In genomic region chr4:10606483-10607155, GRCh38 we compare ENCODE assay signal across 19 cellular contexts.
A peak's percentile ranks its signal among the peaks of the same experiment; 100 is the strongest.
DNase-seq lines count a peak whose midpoint lies in the region; ATAC-seq, FAIRE-seq and TF ChIP-seq lines count a peak whose summit lies in the region.
"Had no signal": no experiment of that assay in that cellular context is flagged by ENCODE, and none has a peak within 500 bp of the region (broad histone marks: within the 10 kb centered on the region; RNA-seq: fewer than 3 reads in every experiment).

No MANE protein-coding gene starts in this region.

- H3K4me3 ChIP-seq in ACC112 (ENCODE audit: low read depth, low read length) (no peak overlapping the region), endothelial cell of umbilical vein (replicated peaks in 1 of 3; ENCODE audit: insufficient read depth in 1 of 3, low read depth in 1 of 3, low read length in 3 of 3) (no peak overlapping the region), mesendoderm (ENCODE audit: low read length) (no peak overlapping the region), BE2C (ENCODE audit: low read depth, low read length) (no peak overlapping the region)
- H3K4me3 ChIP-seq: GM12878, GM23338 had no signal

- H3K9me3 ChIP-seq in endothelial cell of umbilical vein (replicated peaks; ENCODE audit: control insufficient read depth, insufficient read depth, low read length): no peaks in the 10 kb centered on the region
- H3K9me3 ChIP-seq in BE2C: no peaks in the 10 kb centered on the region; the same call in 1 of the 2 replicates

- H3K4me2 ChIP-seq in endothelial cell of umbilical vein (ENCODE audit: insufficient read depth, low read length) (no peak overlapping the region), mesendoderm (ENCODE audit: low read length) (no peak overlapping the region)
- H3K4me2 ChIP-seq: GM23338 had no signal

- no peak overlapping the region for H2AFZ ChIP-seq in ACC112 (ENCODE audit: low read length, unreplicated experiment)
- H2AFZ ChIP-seq in endothelial cell of umbilical vein (ENCODE audit: low read depth, low read length): no peak overlapping the region
- H2AFZ ChIP-seq: GM23338 had no signal

- no peak overlapping the region for H4K8ac ChIP-seq in mesendoderm (ENCODE audit: low read depth, low read length)

- no peak overlapping the region for H2BK5ac ChIP-seq in mesendoderm (ENCODE audit: low read length)

- intact Hi-C loops in endothelial cell of umbilical vein (cut with micrococcal nuclease): no loop called here

- TF ChIP-seq CTCF in endothelial cell of umbilical vein (IDR thresholded peaks at IDR 0.05; ENCODE audit: extremely low read depth in 1 of 2, insufficient read depth in 1 of 2, low read depth in 1 of 2, low read length in 2 of 2) (no peak), BE2C (IDR thresholded peaks at IDR 0.05; ENCODE audit: low read depth, low read length) (no peak)

- peaks cover 15% of the 10 kb centered on the region for H3K4me1 ChIP-seq in ACC112 (ENCODE audit: control insufficient read depth, insufficient read depth, low read length, unreplicated experiment)
- peaks cover 16% of the 10 kb centered on the region for H3K4me1 ChIP-seq in endothelial cell of umbilical vein (ENCODE audit: control insufficient read depth, extremely low read depth, insufficient read depth, low read length)
- no peaks in the 10 kb centered on the region for H3K4me1 ChIP-seq in mesendoderm (ENCODE audit: control insufficient read depth, low read depth, low read length)
- no peaks in the 10 kb centered on the region for H3K4me1 ChIP-seq in BE2C

- no peak overlapping the region for H2BK120ac ChIP-seq in mesendoderm (ENCODE audit: low read depth, low read length)

- POLR2A ChIA-PET in endothelial cell of umbilical vein (lab: Charles Lee): no interaction called here

- H3K56ac ChIP-seq in mesendoderm (ENCODE audit: low read length): peak overlapping the region; percentile 40

- no peak overlapping the region for H3K18ac ChIP-seq in mesendoderm (ENCODE audit: low read length)

- H3K36me3 ChIP-seq in ACC112 (ENCODE audit: insufficient read depth, low read length) (no peaks in the 10 kb centered on the region), endothelial cell of umbilical vein (ENCODE audit: control insufficient read depth in 2 of 2, extremely low read depth in 1 of 2, insufficient read depth in 2 of 2, low read length in 2 of 2) (no peaks in the 10 kb centered on the region), mesendoderm (ENCODE audit: control insufficient read depth, insufficient read depth, low read length) (no peaks in the 10 kb centered on the region), BE2C (no peaks in the 10 kb centered on the region)

- no peak overlapping the region for H2AK5ac ChIP-seq in mesendoderm (ENCODE audit: low read length)

- H3K23ac ChIP-seq in mesendoderm (ENCODE audit: low read length): no peak overlapping the region

- no TSS peak for BruUV-seq in endothelial cell of umbilical vein (replicated peaks; lab: Mats Ljungman, UMichigan)

- H3K27me3 ChIP-seq in ACC112 (ENCODE audit: insufficient read depth, low read length): no peaks in the 10 kb centered on the region
- no peaks in the 10 kb centered on the region for H3K27me3 ChIP-seq in endothelial cell of umbilical vein (ENCODE audit: control insufficient read depth in 2 of 2, insufficient read depth in 2 of 2, low read length in 2 of 2)
- no peaks in the 10 kb centered on the region for H3K27me3 ChIP-seq in mesendoderm (ENCODE audit: insufficient read depth, low read length, poor library complexity)
- no peaks in the 10 kb centered on the region for H3K27me3 ChIP-seq in BE2C

- H3K27ac ChIP-seq in ACC112 (ENCODE audit: low read depth, low read length) (peak overlapping the region; percentile 55; the same call in 1 of the 2 replicates), endothelial cell of umbilical vein (ENCODE audit: insufficient read depth, low read depth, low read length) (peak overlapping the region; percentile 71), mesendoderm (ENCODE audit: low read depth, low read length) (no peak overlapping the region)

- no peaks in the 10 kb centered on the region for H4K20me1 ChIP-seq in endothelial cell of umbilical vein (replicated peaks; ENCODE audit: control insufficient read depth, extremely low read depth, insufficient read depth, low read length)

- no peak overlapping the region for H3K4ac ChIP-seq in mesendoderm (ENCODE audit: low read depth, low read length)

- H4K5ac ChIP-seq in mesendoderm (ENCODE audit: low read length): no peak overlapping the region

- no CpG with 5 or more reads among the region's 5 CpGs for WGBS in mesendoderm (ENCODE audit: extremely low coverage, insufficient coverage, low lambda C conversion rate)

- FAIRE-seq in endothelial cell of umbilical vein (lab: Jason Lieb, UNC): no peak
- FAIRE-seq: GM12878 had no signal

- no peak for ATAC-seq in HG03354 (IDR thresholded peaks at IDR 0.05; ENCODE audit: poor library complexity, severe bottlenecking, unreplicated experiment)
- ATAC-seq: GM12878, GM23338, HCT116 had no signal

- H3K79me2 ChIP-seq in ACC112 (ENCODE audit: control insufficient read depth, insufficient read depth, low read length, unreplicated experiment): no peaks in the 10 kb centered on the region
- H3K79me2 ChIP-seq in endothelial cell of umbilical vein (ENCODE audit: control insufficient read depth, insufficient read depth, low read length): no peaks in the 10 kb centered on the region
- H3K79me2 ChIP-seq in mesendoderm (ENCODE audit: control insufficient read depth, insufficient read depth, low read length): no peaks in the 10 kb centered on the region

- DNase-seq in LHCN-M2 (ENCODE audit: low read depth) (peak; percentile 27), endothelial cell of umbilical vein (ENCODE audit: low read depth, low spot score) (no peak), mesendoderm (no peak), T-helper 1 cell (no peak), NOMO-1 (lab: John Stamatoyannopoulos, UW; ENCODE audit: unreplicated experiment in 2 of 2) (no peak), BE2C (no peak)
- DNase-seq: 8988T; CD4-positive, alpha-beta memory T cell; DMS153; KG1; MV-4-11; NCI-H1694 treated with DMSO at 0.1 percent for 48 hours; NCI-H774; RPMI8226 had no signal

- CTCF ChIA-PET in endothelial cell of umbilical vein (lab: Charles Lee): interaction anchor here (1.0 to 3.6 kb wide), 6 partner anchors 12 to 109 kb away, joined by 3 to 13 read pairs (median 3); no protein-coding TSS in a partner anchor

- dilution Hi-C loops in endothelial cell of umbilical vein (cut with MboI; ENCODE audit: extremely low pct_ligation_motif_present, low sequenced_read_pairs): loop anchor here (25.0 kb wide), 1 partner anchor 1131 kb away; no protein-coding TSS in a partner anchor

- TF ChIP-seq POLR2A in endothelial cell of umbilical vein (IDR thresholded peaks at IDR 0.05; ENCODE audit: low read depth, low read length): no peak

- H3K79me1 ChIP-seq in mesendoderm (ENCODE audit: low read length): no peaks in the 10 kb centered on the region

- H2BK15ac ChIP-seq in mesendoderm (replicated peaks; ENCODE audit: low read depth): no peak overlapping the region

- H3K9me1 ChIP-seq in endothelial cell of umbilical vein (replicated peaks; ENCODE audit: control insufficient read depth, extremely low read depth, insufficient read depth, low read length): no peaks in the 10 kb centered on the region

- H3K9ac ChIP-seq in endothelial cell of umbilical vein (replicated peaks; ENCODE audit: extremely low read depth, insufficient read depth, low read length) (no peak overlapping the region), mesendoderm (ENCODE audit: low read length) (no peak overlapping the region)

TF ChIP-seq in endothelial cell of umbilical vein, 7 proteins besides CTCF, POLR2A, EP300 and RAD21:
- TF ChIP-seq GATA2 (IDR thresholded peaks at IDR 0.05; ENCODE audit: insufficient read depth, insufficient read length, low read depth, low read length): no peak
- TF ChIP-seq FOS (IDR thresholded peaks at IDR 0.05; ENCODE audit: borderline replicate concordance, insufficient read depth, low read length): no peak
- no peak for TF ChIP-seq JUN (IDR thresholded peaks at IDR 0.05; ENCODE audit: borderline replicate concordance, insufficient read depth, insufficient read length, low read depth)
- TF ChIP-seq EZH2 (IDR thresholded peaks at IDR 0.05; ENCODE audit: borderline replicate concordance, low read depth, low read length, severe bottlenecking): no peak
- no peak for TF ChIP-seq MAX (IDR thresholded peaks at IDR 0.05; ENCODE audit: insufficient read depth, insufficient read length)
- TF ChIP-seq POLR2AphosphoS5 (IDR thresholded peaks at IDR 0.05; ENCODE audit: insufficient read depth, low read depth, low read length): no peak
- no peak for TF ChIP-seq MYC (IDR thresholded peaks at IDR 0.05; ENCODE audit: low read depth, low read length)
